In the genomic region with DNA sequence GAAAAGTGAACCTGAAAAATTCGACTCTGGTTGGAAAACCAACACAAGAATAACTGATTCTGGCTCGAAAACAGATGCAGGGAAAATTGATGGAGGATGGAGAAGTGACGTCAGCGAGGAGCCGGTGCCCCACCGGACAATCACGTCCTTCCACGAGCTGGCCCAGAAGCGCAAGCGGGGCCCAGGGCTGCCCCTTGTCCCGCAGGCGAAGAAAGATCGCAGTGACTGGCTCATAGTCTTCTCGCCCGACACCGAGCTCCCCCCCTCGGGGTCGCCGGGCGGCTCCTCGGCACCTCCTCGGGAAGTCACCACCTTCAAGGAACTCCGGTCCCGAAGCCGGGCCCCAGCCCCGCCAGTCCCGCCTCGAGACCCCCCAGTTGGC, we compare ENCODE assay signal across 9 cellular contexts. TPM values are rescaled to one million over a fixed set of nuclear protein-coding genes. Genes with fewer than 3 reads are reported as not detected.
DNase-seq lines count a peak whose midpoint lies in the region; ATAC-seq and TF ChIP-seq lines count a peak whose summit lies in the region.
"Had no signal": no experiment of that assay in that cellular context is flagged by ENCODE, and none has a peak within 500 bp of the region (broad histone marks: within the 10 kb centered on the region; RNA-seq: fewer than 3 reads in every experiment).

No MANE protein-coding gene starts in this region.

- DNase-seq in stimulated activated CD4-positive, alpha-beta T cell treated with anti-CD3 and anti-CD28 coated beads, Interleukin-2, amount 100 ng/mL, for 24 hours: peak; percentile 27 to 29
- no peak for DNase-seq in stimulated activated CD4-positive, alpha-beta T cell treated with anti-CD3 and anti-CD28 coated beads, Interleukin-2, amount 100 ng/mL, for 48 hours
- no peak for DNase-seq in T-helper 17 cell
- DNase-seq in fibroblast of lung (ENCODE audit: low read depth in 2 of 2): peak; percentile 34 to 60
- no peak for DNase-seq in osteocyte (ENCODE audit: extremely low spot score, unreplicated experiment)
- DNase-seq in KBM-7: no peak

- peak overlapping the region; percentile 86 for H3K4me3 Mint-ChIP-seq in T-helper 17 cell
- peak overlapping the region; percentile 86 for H3K4me3 Mint-ChIP-seq in osteocyte (ENCODE audit: unreplicated experiment)

- H3K9me3 Mint-ChIP-seq in osteocyte (ENCODE audit: unreplicated experiment): no peaks in the 10 kb centered on the region

- H3K27ac Mint-ChIP-seq in T-helper 17 cell (no peak overlapping the region), osteocyte (ENCODE audit: unreplicated experiment) (peak overlapping the region; percentile 83)

- H3K4me1 Mint-ChIP-seq in T-helper 17 cell (peaks cover 29% of the 10 kb centered on the region), osteocyte (ENCODE audit: unreplicated experiment) (peaks cover 32% of the 10 kb centered on the region)

- H3K79me2 ChIP-seq in fibroblast of lung (ENCODE audit: control insufficient read depth, insufficient read depth, low read length): peaks cover 17% of the 10 kb centered on the region

- H3K4me1 ChIP-seq in fibroblast of lung (ENCODE audit: control insufficient read depth, extremely low read depth, insufficient read depth, low read length): peaks cover 23% of the 10 kb centered on the region

- no peaks in the 10 kb centered on the region for H3K27me3 ChIP-seq in fibroblast of lung (ENCODE audit: control insufficient read depth, insufficient read depth, low read length)

- peak overlapping the region; percentile 91 for H3K4me2 ChIP-seq in fibroblast of lung (ENCODE audit: extremely low read depth, insufficient read depth, low read length)

- peaks cover 5% of the 10 kb centered on the region for H4K20me1 ChIP-seq in fibroblast of lung (ENCODE audit: control insufficient read depth, extremely low read depth, insufficient read depth, low read length)

- H3K27me3 Mint-ChIP-seq in T-helper 17 cell: no peaks in the 10 kb centered on the region
- no peaks in the 10 kb centered on the region for H3K27me3 Mint-ChIP-seq in osteocyte (ENCODE audit: unreplicated experiment)

- H3K9ac ChIP-seq in fibroblast of lung (ENCODE audit: insufficient read depth, low read length): peak overlapping the region; percentile 51

- peak overlapping the region; percentile 48 to 93 (median 62) for H3K4me3 ChIP-seq in fibroblast of lung (replicated peaks in 1 of 4; ENCODE audit: control extremely low read depth in 1 of 4, insufficient read depth in 1 of 4, low read depth in 3 of 4, low read length in 4 of 4)

- peaks cover 2% of the 10 kb centered on the region for H3K36me3 Mint-ChIP-seq in T-helper 17 cell (ENCODE audit: low read depth)
- H3K36me3 Mint-ChIP-seq in osteocyte (ENCODE audit: unreplicated experiment): peaks cover 5% of the 10 kb centered on the region

- H2AFZ ChIP-seq in fibroblast of lung (ENCODE audit: low read length): no peak overlapping the region

- no peak for TF ChIP-seq CTCF in fibroblast of lung (conservative IDR thresholded peaks at IDR 0.05 in 1 of 2, IDR thresholded peaks at IDR 0.05 in 1 of 2; ENCODE audit: low read depth in 1 of 2, low read length in 2 of 2)
- no peak for TF ChIP-seq CTCF in osteocyte (IDR thresholded peaks at IDR 0.05)

- H3K27ac ChIP-seq in fibroblast of lung (ENCODE audit: insufficient read depth, low read length): peak overlapping the region; percentile 80

- H3K9me3 ChIP-seq in T-helper 17 cell (ENCODE audit: control insufficient read depth, low read length, poor library complexity, severe bottlenecking): no peaks in the 10 kb centered on the region
- no peaks in the 10 kb centered on the region for H3K9me3 ChIP-seq in fibroblast of lung (ENCODE audit: control insufficient read depth, insufficient read depth, low read depth, low read length)

- in situ Hi-C loops in KBM-7 (cut with MboI; ENCODE audit: low pct_unique_long_range_greater_than_20kb, low sequenced_read_pairs): no loop called here

- ATAC-seq in T-helper 17 cell: no peak
- no peak for ATAC-seq in GM18498 (IDR thresholded peaks at IDR 0.05; ENCODE audit: unreplicated experiment)
- no peak for ATAC-seq in HG03354 (IDR thresholded peaks at IDR 0.05; ENCODE audit: poor library complexity, severe bottlenecking, unreplicated experiment)

- peaks cover 16% of the 10 kb centered on the region for H3K36me3 ChIP-seq in fibroblast of lung (ENCODE audit: control insufficient read depth, insufficient read depth, low read length)

RNA-seq across cellular contexts. Expression of a gene that starts 1.9 kb away (rescaled TPM):
- total RNA-seq in T-helper 17 cell (10 to 100 TPM; 13.2 to 14.8 TPM), fibroblast of lung (9.8 and 12.6 TPM in 2 replicates), osteocyte (34.4 and 35.4 TPM in 2 replicates)
- 16.4 and 22.8 TPM in 2 replicates for polyA plus RNA-seq in fibroblast of lung
- polyA plus RNA-seq in fibroblast of lung (2012): 19.4 and 30.3 TPM in 2 replicates
- 31.4 and 43.0 TPM in 2 replicates for polyA minus RNA-seq in fibroblast of lung (ENCODE audit: low replicate concordance)

RNA-seq across cellular contexts. Expression of a gene that starts 13.9 kb away (rescaled TPM):
- total RNA-seq in T-helper 17 cell (10 to 100 TPM; 63.0 TPM), fibroblast of lung (279 and 840 TPM in 2 replicates), osteocyte (119 and 127 TPM in 2 replicates)
- 399 TPM in 2 replicates for polyA plus RNA-seq in fibroblast of lung
- polyA plus RNA-seq in fibroblast of lung (2012): 480 and 515 TPM in 2 replicates
- 188 and 231 TPM in 2 replicates for polyA minus RNA-seq in fibroblast of lung (ENCODE audit: low replicate concordance)

RNA-seq across cellular contexts. Expression of a gene that starts 21.3 kb away (rescaled TPM):
- total RNA-seq in T-helper 17 cell (not detected), fibroblast of lung (not detected in 2 replicates), osteocyte (not detected in 2 replicates)
- polyA plus RNA-seq in fibroblast of lung: not detected in 2 replicates
- not detected in 2 replicates for polyA plus RNA-seq in fibroblast of lung (2012)
- not detected in 2 replicates for polyA minus RNA-seq in fibroblast of lung (ENCODE audit: low replicate concordance)
- total RNA-seq: mononuclear cell had no signal

RNA-seq across cellular contexts. Expression of a gene that starts 45.3 kb away (rescaled TPM):
- total RNA-seq in T-helper 17 cell (1 to 10 TPM; 1.3 to 1.5 TPM), fibroblast of lung (0.99 and 1.0 TPM in 2 replicates), osteocyte (3.7 and 4.1 TPM in 2 replicates)
- 0.79 and 0.86 TPM in 2 replicates for polyA plus RNA-seq in fibroblast of lung
- 0.73 and 1.1 TPM in 2 replicates for polyA plus RNA-seq in fibroblast of lung (2012)
- 7.3 and 11.7 TPM in 2 replicates for polyA minus RNA-seq in fibroblast of lung (ENCODE audit: low replicate concordance)

RNA-seq across cellular contexts. Expression of a gene that starts 49.3 kb away (rescaled TPM):
- total RNA-seq in T-helper 17 cell: 10 to 100 TPM; 54.8 to 57.8 TPM
- 21.3 and 26.8 TPM in 2 replicates for total RNA-seq in fibroblast of lung
- polyA plus RNA-seq in fibroblast of lung: 34.0 and 40.9 TPM in 2 replicates
- polyA plus RNA-seq in fibroblast of lung (2012): 23.9 and 27.2 TPM in 2 replicates
- polyA minus RNA-seq in fibroblast of lung (ENCODE audit: low replicate concordance): 47.5 and 75.3 TPM in 2 replicates
- total RNA-seq in osteocyte: 53.7 and 63.5 TPM in 2 replicates

Comparison
In these comparisons a context has a peak if more than half of its experiments do, and no peak if none do; other contexts are left out.
1. DNase-seq: peak in stimulated activated CD4-positive, alpha-beta T cell treated with anti-CD3 and anti-CD28 coated beads, Interleukin-2, amount 100 ng/mL, for 24 hours (2 of 2) and fibroblast of lung (2 of 2); none in stimulated activated CD4-positive, alpha-beta T cell treated with anti-CD3 and anti-CD28 coated beads, Interleukin-2, amount 100 ng/mL, for 48 hours (0 of 2), T-helper 17 cell (0 of 3), osteocyte (single experiment) and KBM-7 (single experiment).